Comparison of ENCODE assay signal across 13 cellular contexts in genomic region chr5:173320259-173320658, GRCh38. TPM values are rescaled to one million over a fixed set of nuclear protein-coding genes. Genes with fewer than 3 reads are reported as not detected.
DNase-seq lines count a peak whose midpoint lies in the region; ATAC-seq and TF ChIP-seq lines count a peak whose summit lies in the region.
"Had no signal": no experiment of that assay in that cellular context is flagged by ENCODE, and none has a peak within 500 bp of the region (broad histone marks: within the 10 kb centered on the region; RNA-seq: fewer than 3 reads in every experiment).

No MANE protein-coding gene starts in this region.

- TF ChIP-seq CTCF in OCI-LY7 (conservative IDR thresholded peaks at IDR 0.05; ENCODE audit: low read length) (peak; percentile 46), foreskin fibroblast (IDR thresholded peaks at IDR 0.05; ENCODE audit: low read depth, low read length) (peak; percentile 3), upper lobe of left lung (IDR thresholded peaks at IDR 0.05) (no peak)

- CTCF ChIA-PET in OCI-LY7 (lab: Charles Lee; ENCODE audit: unreplicated experiment) = no interaction called here

- H2AFZ ChIP-seq in OCI-LY7 (ENCODE audit: low read length) = no peak overlapping the region

- H3K4me3 ChIP-seq in OCI-LY7 (ENCODE audit: low read depth, low read length, poor library complexity, severe bottlenecking) (no peak overlapping the region), foreskin fibroblast (ENCODE audit: low read depth in 1 of 2, low read length in 2 of 2) (no peak overlapping the region), upper lobe of left lung (no peak overlapping the region)
- H3K4me3 ChIP-seq: pancreas had no signal

- no peak for TF ChIP-seq EP300 in upper lobe of left lung (IDR thresholded peaks at IDR 0.05)

- no peaks in the 10 kb centered on the region for H3K4me1 ChIP-seq in OCI-LY7 (ENCODE audit: insufficient read depth, low read length, poor library complexity, severe bottlenecking)
- peaks cover 27 to 55% (median 39%) of the 10 kb centered on the region in 4 donors for H3K4me1 ChIP-seq in upper lobe of left lung

- no peaks in the 10 kb centered on the region for H3K79me2 ChIP-seq in OCI-LY7 (ENCODE audit: insufficient read depth, low read depth, low read length)

- H3K4me2 ChIP-seq in OCI-LY7 (ENCODE audit: low read length) = no peak overlapping the region

- H3K36me3 ChIP-seq in OCI-LY7 (ENCODE audit: insufficient read depth, low read length) (no peaks in the 10 kb centered on the region), upper lobe of left lung (peaks cover 0 to 13% (median 0%) of the 10 kb centered on the region in 4 donors)

- BruUV-seq in OCI-LY7 (replicated peaks; lab: Mats Ljungman, UMichigan) = no TSS peak

- DNase-seq in OCI-LY7 (ENCODE audit: low spot score) (peak; percentile 3), foreskin fibroblast (peak in 1 of 2 donors; percentile 64), myocyte (ENCODE audit: low read depth) (peak; percentile 44), upper lobe of left lung (no peak), DMS79 treated with DMSO at 0.1 percent for 48 hours (lab: John Stamatoyannopoulos, UW) (no peak), pons (ENCODE audit: low spot score) (no peak)
- DNase-seq: activated CD4-positive, alpha-beta T cell treated with anti-CD3 and anti-CD28 coated beads, Interleukin-2, amount 10 ng/mL, durations not matched to agents 7 days and 5 days; activated effector memory CD4-positive, alpha-beta T cell treated with Interleukin-2 at 50 U/mL for 16 hours; central memory CD4-positive, alpha-beta T cell; KBM-7; NCI-H2107 had no signal

- no peaks in the 10 kb centered on the region for H3K9me3 ChIP-seq in OCI-LY7 (ENCODE audit: low read length)
- no peaks in the 10 kb centered on the region for H3K9me3 ChIP-seq in upper lobe of left lung
- H3K9me3 ChIP-seq: pancreas had no signal

- ATAC-seq in upper lobe of left lung (ENCODE audit: low FRiP score in 2 of 2) (peak; percentile 38 to 43), GM18511 (IDR thresholded peaks at IDR 0.05; ENCODE audit: unreplicated experiment) (no peak)

- no peaks in the 10 kb centered on the region for H4K20me1 ChIP-seq in OCI-LY7 (ENCODE audit: insufficient read depth, low read length)

- TF ChIP-seq POLR2A in upper lobe of left lung (IDR thresholded peaks at IDR 0.05) = no peak

- H3K27me3 ChIP-seq in upper lobe of left lung = no peaks in the 10 kb centered on the region
- H3K27me3 ChIP-seq: pancreas had no signal

- WGBS in upper lobe of left lung, 2 donors = 66 to 70% methylated on average over 10 of the region's 10 CpGs

- no peaks in the 10 kb centered on the region for H3K9me2 ChIP-seq in OCI-LY7 (ENCODE audit: insufficient read depth, low read length)

- no peak overlapping the region for H3K27ac ChIP-seq in OCI-LY7 (ENCODE audit: low read depth, low read length, poor library complexity, severe bottlenecking)
- peak overlapping the region in 2 of 4 donors; percentile 38 to 43 for H3K27ac ChIP-seq in upper lobe of left lung
- H3K27ac ChIP-seq: pancreas had no signal

- intact Hi-C loops in OCI-LY7 (cut with micrococcal nuclease; ENCODE audit: unreplicated experiment) = no loop called here

- POLR2A ChIA-PET in OCI-LY7 (lab: Charles Lee) = interaction anchor here (0.8 kb wide), 1 partner anchor 11 kb away, joined by 5 read pairs; no protein-coding TSS in a partner anchor

RNA-seq across cellular contexts. Expression of gene STC2, which starts 8.0 kb away (rescaled TPM):
- total RNA-seq in OCI-LY7 (2014; rRNA removed; shearing (Covaris generic)) = not detected in 2 replicates
- total RNA-seq in OCI-LY7 (2022) = not detected in 2 replicates
- total RNA-seq in myocyte = 482 and 489 TPM in 2 replicates
- polyA plus RNA-seq in myocyte (2012) = 203 TPM
- 10 to 100 TPM in 2 of 6 donors, 1 to 10 TPM in 4; 1.0 to 11.4 (median 6.2) TPM for total RNA-seq in upper lobe of left lung

Comparison
In these comparisons a context has a peak if more than half of its experiments do, and no peak if none do; other contexts are left out.
1. DNase-seq: peak in OCI-LY7 (single experiment) and myocyte (single experiment); none in upper lobe of left lung (0 of 2), DMS79 treated with DMSO at 0.1 percent for 48 hours (single experiment) and pons (single experiment).
2. CTCF ChIP-seq: peak in OCI-LY7 (single experiment) and foreskin fibroblast (single experiment); none in upper lobe of left lung (0 of 6).
3. RNA of gene STC2, which starts 8.0 kb away (total RNA-seq): 482 to 489 TPM in myocyte; 1.0 to 11.4 TPM in upper lobe of left lung and not detected in OCI-LY7; every median in the first group is over 10 times any median in the second.